1 cellular context compared by ENCODE assay signal in the genomic region with DNA sequence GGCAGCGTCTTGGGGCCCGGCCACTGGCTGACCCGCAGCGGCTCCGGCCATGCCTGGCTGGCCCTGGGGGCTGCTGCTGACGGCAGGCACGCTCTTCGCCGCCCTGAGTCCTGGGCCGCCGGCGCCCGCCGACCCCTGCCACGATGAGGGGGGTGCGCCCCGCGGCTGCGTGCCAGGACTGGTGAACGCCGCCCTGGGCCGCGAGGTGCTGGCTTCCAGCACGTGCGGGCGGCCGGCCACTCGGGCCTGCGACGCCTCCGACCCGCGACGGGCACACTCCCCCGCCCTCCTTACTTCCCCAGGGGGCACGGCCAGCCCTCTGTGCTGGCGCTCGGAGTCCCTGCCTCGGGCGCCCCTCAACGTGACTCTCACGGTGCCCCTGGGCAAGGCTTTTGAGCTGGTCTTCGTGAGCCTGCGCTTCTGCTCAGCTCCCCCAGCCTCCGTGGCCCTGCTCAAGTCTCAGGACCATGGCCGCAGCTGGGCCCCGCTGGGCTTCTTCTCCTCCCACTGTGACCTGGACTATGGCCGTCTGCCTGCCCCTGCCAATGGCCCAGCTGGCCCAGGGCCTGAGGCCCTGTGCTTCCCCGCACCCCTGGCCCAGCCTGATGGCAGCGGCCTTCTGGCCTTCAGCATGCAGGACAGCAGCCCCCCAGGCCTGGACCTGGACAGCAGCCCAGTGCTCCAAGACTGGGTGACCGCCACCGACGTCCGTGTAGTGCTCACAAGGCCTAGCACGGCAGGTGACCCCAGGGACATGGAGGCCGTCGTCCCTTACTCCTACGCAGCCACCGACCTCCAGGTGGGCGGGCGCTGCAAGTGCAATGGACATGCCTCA.
TF ChIP-seq lines count a peak whose summit lies in the region.

No MANE protein-coding gene starts in this region.

TF ChIP-seq in HepG2, 621 proteins besides CTCF, POLR2A, EP300 and RAD21 (continued from another document and continues in another):
- TF ChIP-seq MXD4 (CRISPR knock-in tag; IDR thresholded peaks at IDR 0.05) (peak; percentile 34; the same call in 1 of the 2 replicates), NFKB2 (CRISPR knock-in tag; IDR thresholded peaks at IDR 0.05; ENCODE audit: borderline replicate concordance) (no peak), FOSL1 (CRISPR knock-in tag; IDR thresholded peaks at IDR 0.05; ENCODE audit: borderline replicate concordance) (no peak), BRCA1 (CRISPR knock-in tag; IDR thresholded peaks at IDR 0.05) (no peak), TBX2 (CRISPR knock-in tag; IDR thresholded peaks at IDR 0.05; ENCODE audit: borderline replicate concordance) (0 out of 2 replicates have a peak, but pooled peaks have one; percentile 15), XRCC5 (optimal IDR thresholded peaks at IDR 0.05; ENCODE audit: low read length) (peak; percentile 23), ZNF264 (CRISPR knock-in tag; IDR thresholded peaks at IDR 0.05) (no peak), ZNF841 (CRISPR knock-in tag; IDR thresholded peaks at IDR 0.05; ENCODE audit: borderline replicate concordance) (no peak), KDM6A (CRISPR knock-in tag; IDR thresholded peaks at IDR 0.05; ENCODE audit: low read depth) (no peak), TAF15 (IDR thresholded peaks at IDR 0.05; ENCODE audit: low read depth, low read length, poor library complexity, severe bottlenecking) (no peak), ZNF780A (CRISPR knock-in tag; IDR thresholded peaks at IDR 0.05) (no peak), TEAD2 (CRISPR knock-in tag; IDR thresholded peaks at IDR 0.05) (no peak), AKAP8 (CRISPR knock-in tag; IDR thresholded peaks at IDR 0.05) (peak; percentile 22; the same call in 1 of the 2 replicates), ZC3H13 (CRISPR knock-in tag; IDR thresholded peaks at IDR 0.05) (no peak; the same call in 1 of the 2 replicates), ZNF343 (CRISPR knock-in tag; IDR thresholded peaks at IDR 0.05) (peak; percentile 64; the same call in 1 of the 2 replicates)
- TF ChIP-seq, protein P1, sequence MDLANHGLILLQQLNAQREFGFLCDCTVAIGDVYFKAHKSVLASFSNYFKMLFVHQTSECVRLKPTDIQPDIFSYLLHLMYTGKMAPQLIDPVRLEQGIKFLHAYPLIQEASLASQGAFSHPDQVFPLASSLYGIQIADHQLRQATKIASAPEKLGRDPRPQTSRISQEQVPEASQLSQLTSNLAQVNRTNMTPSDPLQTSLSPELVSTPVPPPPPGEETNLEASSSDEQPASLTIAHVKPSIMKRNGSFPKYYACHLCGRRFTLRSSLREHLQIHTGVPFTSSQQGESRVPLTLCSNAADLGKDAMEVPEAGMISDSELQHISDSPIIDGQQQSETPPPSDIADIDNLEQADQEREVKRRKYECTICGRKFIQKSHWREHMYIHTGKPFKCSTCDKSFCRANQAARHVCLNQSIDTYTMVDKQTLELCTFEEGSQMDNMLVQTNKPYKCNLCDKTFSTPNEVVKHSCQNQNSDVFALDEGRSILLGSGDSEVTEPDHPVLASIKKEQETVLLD (CRISPR knock-in tag; IDR thresholded peaks at IDR 0.05; ENCODE audit: low read depth): peak; percentile 31; the same call in 1 of the 2 replicates
- TF ChIP-seq, protein P2, sequence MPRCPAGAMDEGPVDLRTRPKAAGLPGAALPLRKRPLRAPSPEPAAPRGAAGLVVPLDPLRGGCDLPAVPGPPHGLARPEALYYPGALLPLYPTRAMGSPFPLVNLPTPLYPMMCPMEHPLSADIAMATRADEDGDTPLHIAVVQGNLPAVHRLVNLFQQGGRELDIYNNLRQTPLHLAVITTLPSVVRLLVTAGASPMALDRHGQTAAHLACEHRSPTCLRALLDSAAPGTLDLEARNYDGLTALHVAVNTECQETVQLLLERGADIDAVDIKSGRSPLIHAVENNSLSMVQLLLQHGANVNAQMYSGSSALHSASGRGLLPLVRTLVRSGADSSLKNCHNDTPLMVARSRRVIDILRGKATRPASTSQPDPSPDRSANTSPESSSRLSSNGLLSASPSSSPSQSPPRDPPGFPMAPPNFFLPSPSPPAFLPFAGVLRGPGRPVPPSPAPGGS (CRISPR knock-in tag; IDR thresholded peaks at IDR 0.05): peak; percentile 76; the same call in 1 of the 2 replicates
- TF ChIP-seq, protein P3, sequence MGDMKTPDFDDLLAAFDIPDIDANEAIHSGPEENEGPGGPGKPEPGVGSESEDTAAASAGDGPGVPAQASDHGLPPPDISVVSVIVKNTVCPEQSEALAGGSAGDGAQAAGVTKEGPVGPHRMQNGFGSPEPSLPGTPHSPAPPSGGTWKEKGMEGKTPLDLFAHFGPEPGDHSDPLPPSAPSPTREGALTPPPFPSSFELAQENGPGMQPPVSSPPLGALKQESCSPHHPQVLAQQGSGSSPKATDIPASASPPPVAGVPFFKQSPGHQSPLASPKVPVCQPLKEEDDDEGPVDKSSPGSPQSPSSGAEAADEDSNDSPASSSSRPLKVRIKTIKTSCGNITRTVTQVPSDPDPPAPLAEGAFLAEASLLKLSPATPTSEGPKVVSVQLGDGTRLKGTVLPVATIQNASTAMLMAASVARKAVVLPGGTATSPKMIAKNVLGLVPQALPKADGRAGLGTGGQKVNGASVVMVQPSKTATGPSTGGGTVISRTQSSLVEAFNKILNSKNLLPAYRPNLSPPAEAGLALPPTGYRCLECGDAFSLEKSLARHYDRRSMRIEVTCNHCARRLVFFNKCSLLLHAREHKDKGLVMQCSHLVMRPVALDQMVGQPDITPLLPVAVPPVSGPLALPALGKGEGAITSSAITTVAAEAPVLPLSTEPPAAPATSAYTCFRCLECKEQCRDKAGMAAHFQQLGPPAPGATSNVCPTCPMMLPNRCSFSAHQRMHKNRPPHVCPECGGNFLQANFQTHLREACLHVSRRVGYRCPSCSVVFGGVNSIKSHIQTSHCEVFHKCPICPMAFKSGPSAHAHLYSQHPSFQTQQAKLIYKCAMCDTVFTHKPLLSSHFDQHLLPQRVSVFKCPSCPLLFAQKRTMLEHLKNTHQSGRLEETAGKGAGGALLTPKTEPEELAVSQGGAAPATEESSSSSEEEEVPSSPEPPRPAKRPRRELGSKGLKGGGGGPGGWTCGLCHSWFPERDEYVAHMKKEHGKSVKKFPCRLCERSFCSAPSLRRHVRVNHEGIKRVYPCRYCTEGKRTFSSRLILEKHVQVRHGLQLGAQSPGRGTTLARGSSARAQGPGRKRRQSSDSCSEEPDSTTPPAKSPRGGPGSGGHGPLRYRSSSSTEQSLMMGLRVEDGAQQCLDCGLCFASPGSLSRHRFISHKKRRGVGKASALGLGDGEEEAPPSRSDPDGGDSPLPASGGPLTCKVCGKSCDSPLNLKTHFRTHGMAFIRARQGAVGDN (CRISPR knock-in tag; IDR thresholded peaks at IDR 0.05): peak; percentile 94
- TF ChIP-seq, protein P4, sequence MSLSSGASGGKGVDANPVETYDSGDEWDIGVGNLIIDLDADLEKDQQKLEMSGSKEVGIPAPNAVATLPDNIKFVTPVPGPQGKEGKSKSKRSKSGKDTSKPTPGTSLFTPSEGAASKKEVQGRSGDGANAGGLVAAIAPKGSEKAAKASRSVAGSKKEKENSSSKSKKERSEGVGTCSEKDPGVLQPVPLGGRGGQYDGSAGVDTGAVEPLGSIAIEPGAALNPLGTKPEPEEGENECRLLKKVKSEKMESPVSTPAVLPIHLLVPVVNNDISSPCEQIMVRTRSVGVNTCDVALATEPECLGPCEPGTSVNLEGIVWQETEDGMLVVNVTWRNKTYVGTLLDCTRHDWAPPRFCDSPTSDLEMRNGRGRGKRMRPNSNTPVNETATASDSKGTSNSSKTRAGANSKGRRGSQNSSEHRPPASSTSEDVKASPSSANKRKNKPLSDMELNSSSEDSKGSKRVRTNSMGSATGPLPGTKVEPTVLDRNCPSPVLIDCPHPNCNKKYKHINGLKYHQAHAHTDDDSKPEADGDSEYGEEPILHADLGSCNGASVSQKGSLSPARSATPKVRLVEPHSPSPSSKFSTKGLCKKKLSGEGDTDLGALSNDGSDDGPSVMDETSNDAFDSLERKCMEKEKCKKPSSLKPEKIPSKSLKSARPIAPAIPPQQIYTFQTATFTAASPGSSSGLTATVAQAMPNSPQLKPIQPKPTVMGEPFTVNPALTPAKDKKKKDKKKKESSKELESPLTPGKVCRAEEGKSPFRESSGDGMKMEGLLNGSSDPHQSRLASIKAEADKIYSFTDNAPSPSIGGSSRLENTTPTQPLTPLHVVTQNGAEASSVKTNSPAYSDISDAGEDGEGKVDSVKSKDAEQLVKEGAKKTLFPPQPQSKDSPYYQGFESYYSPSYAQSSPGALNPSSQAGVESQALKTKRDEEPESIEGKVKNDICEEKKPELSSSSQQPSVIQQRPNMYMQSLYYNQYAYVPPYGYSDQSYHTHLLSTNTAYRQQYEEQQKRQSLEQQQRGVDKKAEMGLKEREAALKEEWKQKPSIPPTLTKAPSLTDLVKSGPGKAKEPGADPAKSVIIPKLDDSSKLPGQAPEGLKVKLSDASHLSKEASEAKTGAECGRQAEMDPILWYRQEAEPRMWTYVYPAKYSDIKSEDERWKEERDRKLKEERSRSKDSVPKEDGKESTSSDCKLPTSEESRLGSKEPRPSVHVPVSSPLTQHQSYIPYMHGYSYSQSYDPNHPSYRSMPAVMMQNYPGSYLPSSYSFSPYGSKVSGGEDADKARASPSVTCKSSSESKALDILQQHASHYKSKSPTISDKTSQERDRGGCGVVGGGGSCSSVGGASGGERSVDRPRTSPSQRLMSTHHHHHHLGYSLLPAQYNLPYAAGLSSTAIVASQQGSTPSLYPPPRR (CRISPR knock-in tag; IDR thresholded peaks at IDR 0.05; ENCODE audit: borderline replicate concordance): no peak
- TF ChIP-seq, protein P5, sequence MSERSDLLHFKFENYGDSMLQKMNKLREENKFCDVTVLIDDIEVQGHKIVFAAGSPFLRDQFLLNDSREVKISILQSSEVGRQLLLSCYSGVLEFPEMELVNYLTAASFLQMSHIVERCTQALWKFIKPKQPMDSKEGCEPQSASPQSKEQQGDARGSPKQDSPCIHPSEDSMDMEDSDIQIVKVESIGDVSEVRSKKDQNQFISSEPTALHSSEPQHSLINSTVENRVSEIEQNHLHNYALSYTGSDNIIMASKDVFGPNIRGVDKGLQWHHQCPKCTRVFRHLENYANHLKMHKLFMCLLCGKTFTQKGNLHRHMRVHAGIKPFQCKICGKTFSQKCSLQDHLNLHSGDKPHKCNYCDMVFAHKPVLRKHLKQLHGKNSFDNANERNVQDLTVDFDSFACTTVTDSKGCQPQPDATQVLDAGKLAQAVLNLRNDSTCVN (CRISPR knock-in tag; IDR thresholded peaks at IDR 0.05; ENCODE audit: borderline replicate concordance): 0 out of 2 replicates have a peak, but pooled peaks have one; percentile 22
- TF ChIP-seq, protein P6, sequence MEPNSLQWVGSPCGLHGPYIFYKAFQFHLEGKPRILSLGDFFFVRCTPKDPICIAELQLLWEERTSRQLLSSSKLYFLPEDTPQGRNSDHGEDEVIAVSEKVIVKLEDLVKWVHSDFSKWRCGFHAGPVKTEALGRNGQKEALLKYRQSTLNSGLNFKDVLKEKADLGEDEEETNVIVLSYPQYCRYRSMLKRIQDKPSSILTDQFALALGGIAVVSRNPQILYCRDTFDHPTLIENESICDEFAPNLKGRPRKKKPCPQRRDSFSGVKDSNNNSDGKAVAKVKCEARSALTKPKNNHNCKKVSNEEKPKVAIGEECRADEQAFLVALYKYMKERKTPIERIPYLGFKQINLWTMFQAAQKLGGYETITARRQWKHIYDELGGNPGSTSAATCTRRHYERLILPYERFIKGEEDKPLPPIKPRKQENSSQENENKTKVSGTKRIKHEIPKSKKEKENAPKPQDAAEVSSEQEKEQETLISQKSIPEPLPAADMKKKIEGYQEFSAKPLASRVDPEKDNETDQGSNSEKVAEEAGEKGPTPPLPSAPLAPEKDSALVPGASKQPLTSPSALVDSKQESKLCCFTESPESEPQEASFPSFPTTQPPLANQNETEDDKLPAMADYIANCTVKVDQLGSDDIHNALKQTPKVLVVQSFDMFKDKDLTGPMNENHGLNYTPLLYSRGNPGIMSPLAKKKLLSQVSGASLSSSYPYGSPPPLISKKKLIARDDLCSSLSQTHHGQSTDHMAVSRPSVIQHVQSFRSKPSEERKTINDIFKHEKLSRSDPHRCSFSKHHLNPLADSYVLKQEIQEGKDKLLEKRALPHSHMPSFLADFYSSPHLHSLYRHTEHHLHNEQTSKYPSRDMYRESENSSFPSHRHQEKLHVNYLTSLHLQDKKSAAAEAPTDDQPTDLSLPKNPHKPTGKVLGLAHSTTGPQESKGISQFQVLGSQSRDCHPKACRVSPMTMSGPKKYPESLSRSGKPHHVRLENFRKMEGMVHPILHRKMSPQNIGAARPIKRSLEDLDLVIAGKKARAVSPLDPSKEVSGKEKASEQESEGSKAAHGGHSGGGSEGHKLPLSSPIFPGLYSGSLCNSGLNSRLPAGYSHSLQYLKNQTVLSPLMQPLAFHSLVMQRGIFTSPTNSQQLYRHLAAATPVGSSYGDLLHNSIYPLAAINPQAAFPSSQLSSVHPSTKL (CRISPR knock-in tag; IDR thresholded peaks at IDR 0.05): 0 out of 2 replicates have a peak, but pooled peaks have one; percentile 20
- TF ChIP-seq, protein P7, sequence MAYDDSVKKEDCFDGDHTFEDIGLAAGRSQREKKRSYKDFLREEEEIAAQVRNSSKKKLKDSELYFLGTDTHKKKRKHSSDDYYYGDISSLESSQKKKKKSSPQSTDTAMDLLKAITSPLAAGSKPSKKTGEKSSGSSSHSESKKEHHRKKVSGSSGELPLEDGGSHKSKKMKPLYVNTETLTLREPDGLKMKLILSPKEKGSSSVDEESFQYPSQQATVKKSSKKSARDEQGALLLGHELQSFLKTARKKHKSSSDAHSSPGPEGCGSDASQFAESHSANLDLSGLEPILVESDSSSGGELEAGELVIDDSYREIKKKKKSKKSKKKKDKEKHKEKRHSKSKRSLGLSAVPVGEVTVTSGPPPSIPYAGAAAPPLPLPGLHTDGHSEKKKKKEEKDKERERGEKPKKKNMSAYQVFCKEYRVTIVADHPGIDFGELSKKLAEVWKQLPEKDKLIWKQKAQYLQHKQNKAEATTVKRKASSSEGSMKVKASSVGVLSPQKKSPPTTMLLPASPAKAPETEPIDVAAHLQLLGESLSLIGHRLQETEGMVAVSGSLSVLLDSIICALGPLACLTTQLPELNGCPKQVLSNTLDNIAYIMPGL (CRISPR knock-in tag; IDR thresholded peaks at IDR 0.05; ENCODE audit: borderline replicate concordance in 1 of 2, low read depth in 1 of 2): 0 out of 4 replicates have a peak, but pooled peaks of 1 of the 2 experiments have one; percentile 23
- TF ChIP-seq, protein P8, sequence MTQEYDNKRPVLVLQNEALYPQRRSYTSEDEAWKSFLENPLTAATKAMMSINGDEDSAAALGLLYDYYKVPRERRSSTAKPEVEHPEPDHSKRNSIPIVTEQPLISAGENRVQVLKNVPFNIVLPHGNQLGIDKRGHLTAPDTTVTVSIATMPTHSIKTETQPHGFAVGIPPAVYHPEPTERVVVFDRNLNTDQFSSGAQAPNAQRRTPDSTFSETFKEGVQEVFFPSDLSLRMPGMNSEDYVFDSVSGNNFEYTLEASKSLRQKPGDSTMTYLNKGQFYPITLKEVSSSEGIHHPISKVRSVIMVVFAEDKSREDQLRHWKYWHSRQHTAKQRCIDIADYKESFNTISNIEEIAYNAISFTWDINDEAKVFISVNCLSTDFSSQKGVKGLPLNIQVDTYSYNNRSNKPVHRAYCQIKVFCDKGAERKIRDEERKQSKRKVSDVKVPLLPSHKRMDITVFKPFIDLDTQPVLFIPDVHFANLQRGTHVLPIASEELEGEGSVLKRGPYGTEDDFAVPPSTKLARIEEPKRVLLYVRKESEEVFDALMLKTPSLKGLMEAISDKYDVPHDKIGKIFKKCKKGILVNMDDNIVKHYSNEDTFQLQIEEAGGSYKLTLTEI (CRISPR knock-in tag; conservative IDR thresholded peaks at IDR 0.05): no peak
- TF ChIP-seq, protein P9, sequence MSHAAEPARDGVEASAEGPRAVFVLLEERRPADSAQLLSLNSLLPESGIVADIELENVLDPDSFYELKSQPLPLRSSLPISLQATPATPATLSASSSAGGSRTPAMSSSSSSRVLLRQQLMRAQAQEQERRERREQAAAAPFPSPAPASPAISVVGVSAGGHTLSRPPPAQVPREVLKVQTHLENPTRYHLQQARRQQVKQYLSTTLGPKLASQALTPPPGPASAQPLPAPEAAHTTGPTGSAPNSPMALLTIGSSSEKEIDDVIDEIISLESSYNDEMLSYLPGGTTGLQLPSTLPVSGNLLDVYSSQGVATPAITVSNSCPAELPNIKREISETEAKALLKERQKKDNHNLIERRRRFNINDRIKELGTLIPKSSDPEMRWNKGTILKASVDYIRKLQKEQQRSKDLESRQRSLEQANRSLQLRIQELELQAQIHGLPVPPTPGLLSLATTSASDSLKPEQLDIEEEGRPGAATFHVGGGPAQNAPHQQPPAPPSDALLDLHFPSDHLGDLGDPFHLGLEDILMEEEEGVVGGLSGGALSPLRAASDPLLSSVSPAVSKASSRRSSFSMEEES (CRISPR knock-in tag; IDR thresholded peaks at IDR 0.05): 0 out of 2 replicates have a peak, but pooled peaks have one; percentile 27
